30 cellular contexts compared by ENCODE assay signal in genomic region chr1:30819244-30819571, GRCh38.
A peak's percentile ranks its signal among the peaks of the same experiment; 100 is the strongest.
DNase-seq lines count a peak whose midpoint lies in the region; ATAC-seq, FAIRE-seq and TF ChIP-seq lines count a peak whose summit lies in the region.
"Had no signal": no experiment of that assay in that cellular context is flagged by ENCODE, and none has a peak within 500 bp of the region (broad histone marks: within the 10 kb centered on the region; RNA-seq: fewer than 3 reads in every experiment).

No MANE protein-coding gene starts in this region.

- CTCF ChIA-PET in HEK293 (lab: Yijun Ruan, JAX) = interaction anchor here (1.1 to 4.7 kb wide), 2 partner anchors 17 to 156 kb away, joined by 3 to 32 read pairs; no protein-coding TSS in a partner anchor

- no peak for DNase-seq in neural progenitor cell (ENCODE audit: low spot score)
- DNase-seq in stomach = no peak
- no peak for DNase-seq in T-helper 2 cell treated with Interferon-gamma antibody and Interleukin-4, amounts not matched to agents 5 μg/mL and 100 μg/mL, for 36 hours (ENCODE audit: low spot score)
- DNase-seq in OCI-M1 (lab: John Stamatoyannopoulos, UW) = no peak
- no peak for DNase-seq in NCI-H446 treated with DMSO at 0.1 percent for 48 hours (lab: John Stamatoyannopoulos, UW)
- DNase-seq in pancreas = no peak
- DNase-seq: Calu3; CD8-positive, alpha-beta memory T cell; GF-D8; KBM-7; MV-4-11; NCI-H1105 treated with DMSO at 0.1 percent for 48 hours; NCI-H146; NCI-H1930; NCI-H2107; NCI-H446; NCI-H526; NK-92 treated with Interleukin-12 subunit alpha and Interleukin-12 subunit beta, amount 100 ng/mL, for 24 hours; PC-9; SJCRH30 had no signal

- peaks cover 10% of the 10 kb centered on the region for H3K27me3 Mint-ChIP-seq in neural progenitor cell (ENCODE audit: insufficient read depth, low read depth)
- H3K27me3 Mint-ChIP-seq in T-helper 2 cell treated with Interferon-gamma antibody and Interleukin-4, amounts not matched to agents 5 μg/mL and 100 μg/mL, for 36 hours (ENCODE audit: low read depth) = peaks cover 47% of the 10 kb centered on the region

- H2AFZ ChIP-seq in neural progenitor cell (replicated peaks) = no peak overlapping the region
- H2AFZ ChIP-seq: PC-9 had no signal

- TF ChIP-seq EP300 in stomach (IDR thresholded peaks at IDR 0.05) = no peak

- peaks cover 11% of the 10 kb centered on the region for H3F3A ChIP-seq in neural progenitor cell (ENCODE audit: low read depth)

- no peak for ATAC-seq in pancreas
- ATAC-seq: HCT116, Right ventricle myocardium inferior had no signal

- TF ChIP-seq CTCF in HEK293 (tag by site-specific recombination; IDR thresholded peaks at IDR 0.05) (no peak), neural progenitor cell (IDR thresholded peaks at IDR 0.05) (no peak), stomach (IDR thresholded peaks at IDR 0.05) (no peak), pancreas (IDR thresholded peaks at IDR 0.05) (no peak)

- no peaks in the 10 kb centered on the region for H3K27me3 ChIP-seq in layer of hippocampus (ENCODE audit: control insufficient read depth, insufficient read depth, low read length)
- no peaks in the 10 kb centered on the region for H3K27me3 ChIP-seq in neural progenitor cell
- H3K27me3 ChIP-seq in stomach = peaks cover 0 to 38% (median 0%) of the 10 kb centered on the region in 3 donors
- H3K27me3 ChIP-seq in pancreas = no peaks in the 10 kb centered on the region
- H3K27me3 ChIP-seq: SJCRH30 had no signal

- H3K9ac ChIP-seq in neural progenitor cell = no peak overlapping the region

- H3K27ac Mint-ChIP-seq in neural progenitor cell = peak overlapping the region; percentile 35
- H3K27ac Mint-ChIP-seq in T-helper 2 cell treated with Interferon-gamma antibody and Interleukin-4, amounts not matched to agents 5 μg/mL and 100 μg/mL, for 36 hours = no peak overlapping the region
- H3K27ac Mint-ChIP-seq: B cell; CD14-positive monocyte; CD8-positive, alpha-beta memory T cell had no signal

- H3K9me3 Mint-ChIP-seq in neural progenitor cell = no peaks in the 10 kb centered on the region
- no peaks in the 10 kb centered on the region for H3K9me3 Mint-ChIP-seq in T-helper 2 cell treated with Interferon-gamma antibody and Interleukin-4, amounts not matched to agents 5 μg/mL and 100 μg/mL, for 36 hours

- no peak overlapping the region for H3K4me3 Mint-ChIP-seq in neural progenitor cell
- H3K4me3 Mint-ChIP-seq in T-helper 2 cell treated with Interferon-gamma antibody and Interleukin-4, amounts not matched to agents 5 μg/mL and 100 μg/mL, for 36 hours = no peak overlapping the region
- H3K4me3 Mint-ChIP-seq: B cell; CD8-positive, alpha-beta memory T cell had no signal

- no peak for FAIRE-seq in pancreas (lab: Jason Lieb, UNC)
- FAIRE-seq: GM12892, GM19239, HTR-8/SVneo had no signal

- peaks cover 10% of the 10 kb centered on the region for H3K4me1 ChIP-seq in HEK293 (ENCODE audit: control insufficient read depth, insufficient read depth, low read length)
- H3K4me1 ChIP-seq in neural progenitor cell = peaks cover 58% of the 10 kb centered on the region
- peaks cover 16 to 67% (median 38%) of the 10 kb centered on the region in 4 donors for H3K4me1 ChIP-seq in stomach
- H3K4me1 ChIP-seq in pancreas = peaks cover 8 to 14% (median 8%) of the 10 kb centered on the region in 3 donors

- H3K4me2 ChIP-seq in neural progenitor cell = no peak overlapping the region
- H3K4me2 ChIP-seq: PC-9 had no signal

- no peaks in the 10 kb centered on the region for H4K20me1 ChIP-seq in neural progenitor cell (ENCODE audit: low read depth)

- no peaks in the 10 kb centered on the region for H3K79me2 ChIP-seq in neural progenitor cell (ENCODE audit: low read depth)

- intact Hi-C loops in stomach (cut with DNase I; ENCODE audit: low total_unique reads) (no loop called here), pancreas (cut with DNase I) (no loop called here)

- no peak overlapping the region for H3K27ac ChIP-seq in HEK293 (ENCODE audit: extremely low read depth, low read depth, low read length)
- peak overlapping the region; percentile 12 for H3K27ac ChIP-seq in layer of hippocampus (ENCODE audit: low read depth, low read length)
- H3K27ac ChIP-seq in neural progenitor cell = no peak overlapping the region
- H3K27ac ChIP-seq in stomach = peak overlapping the region in 3 of 5 donors; percentile 72 to 97 (median 93)
- H3K27ac ChIP-seq in pancreas = no peak overlapping the region
- H3K27ac ChIP-seq: 22Rv1, PC-9, SJCRH30 had no signal

- POLR2A ChIA-PET in HEK293 (lab: Yijun Ruan, JAX) = no interaction called here

- H3K4me3 ChIP-seq in HEK293 (ENCODE audit: low read depth, low read length) (no peak overlapping the region), neural progenitor cell (no peak overlapping the region), stomach (no peak overlapping the region), pancreas (no peak overlapping the region)
- H3K4me3 ChIP-seq: PC-9, SJCRH30 had no signal

- WGBS in stomach, 5 donors = 53 to 71% (median 62%) methylated on average over 3 of the region's 3 CpGs
- 60 to 61% methylated on average over 3 of the region's 3 CpGs for WGBS in pancreas, 2 donors

- no peaks in the 10 kb centered on the region for H3K9me3 ChIP-seq in HEK293 (ENCODE audit: control insufficient read depth, insufficient read depth, low read depth, low read length)
- no peaks in the 10 kb centered on the region for H3K9me3 ChIP-seq in neural progenitor cell (ENCODE audit: low read depth)
- no peaks in the 10 kb centered on the region for H3K9me3 ChIP-seq in stomach
- H3K9me3 ChIP-seq in pancreas = no peaks in the 10 kb centered on the region
- H3K9me3 ChIP-seq: SJCRH30 had no signal

- no peaks in the 10 kb centered on the region for H3K36me3 Mint-ChIP-seq in neural progenitor cell
- no peaks in the 10 kb centered on the region for H3K36me3 Mint-ChIP-seq in T-helper 2 cell treated with Interferon-gamma antibody and Interleukin-4, amounts not matched to agents 5 μg/mL and 100 μg/mL, for 36 hours (ENCODE audit: low read depth)
- H3K36me3 Mint-ChIP-seq: CD8-positive, alpha-beta memory T cell had no signal

- H3K4me1 Mint-ChIP-seq in neural progenitor cell = peaks cover 68% of the 10 kb centered on the region
- peaks cover 11% of the 10 kb centered on the region for H3K4me1 Mint-ChIP-seq in T-helper 2 cell treated with Interferon-gamma antibody and Interleukin-4, amounts not matched to agents 5 μg/mL and 100 μg/mL, for 36 hours (ENCODE audit: low read depth)

- H3K36me3 ChIP-seq in HEK293 (ENCODE audit: control insufficient read depth in 2 of 2, insufficient read depth in 1 of 2, low read length in 2 of 2) = no peaks in the 10 kb centered on the region
- H3K36me3 ChIP-seq in neural progenitor cell = no peaks in the 10 kb centered on the region
- no peaks in the 10 kb centered on the region for H3K36me3 ChIP-seq in stomach
- no peaks in the 10 kb centered on the region for H3K36me3 ChIP-seq in pancreas
- H3K36me3 ChIP-seq: SJCRH30 had no signal

- TF ChIP-seq POLR2A in stomach (IDR thresholded peaks at IDR 0.05) = no peak

TF ChIP-seq in HEK293, 187 proteins besides CTCF, POLR2A, EP300 and RAD21:
- TF ChIP-seq EGR2 (tag by site-specific recombination; IDR thresholded peaks at IDR 0.05; ENCODE audit: low read depth) = peak; percentile 36; the same call in 1 of the 2 replicates
- TF ChIP-seq REPIN1 (tag by site-specific recombination; IDR thresholded peaks at IDR 0.05; ENCODE audit: low read depth) = no peak

Comparison
In these comparisons a context has a peak if more than half of its experiments do, and no peak if none do; other contexts are left out.
1. H3K27ac ChIP-seq: peak in layer of hippocampus (single experiment) and stomach (3 of 5); none in HEK293 (single experiment), neural progenitor cell (single experiment) and pancreas (0 of 4).